ENCODE assay signal across 8 cellular contexts in the genomic region with DNA sequence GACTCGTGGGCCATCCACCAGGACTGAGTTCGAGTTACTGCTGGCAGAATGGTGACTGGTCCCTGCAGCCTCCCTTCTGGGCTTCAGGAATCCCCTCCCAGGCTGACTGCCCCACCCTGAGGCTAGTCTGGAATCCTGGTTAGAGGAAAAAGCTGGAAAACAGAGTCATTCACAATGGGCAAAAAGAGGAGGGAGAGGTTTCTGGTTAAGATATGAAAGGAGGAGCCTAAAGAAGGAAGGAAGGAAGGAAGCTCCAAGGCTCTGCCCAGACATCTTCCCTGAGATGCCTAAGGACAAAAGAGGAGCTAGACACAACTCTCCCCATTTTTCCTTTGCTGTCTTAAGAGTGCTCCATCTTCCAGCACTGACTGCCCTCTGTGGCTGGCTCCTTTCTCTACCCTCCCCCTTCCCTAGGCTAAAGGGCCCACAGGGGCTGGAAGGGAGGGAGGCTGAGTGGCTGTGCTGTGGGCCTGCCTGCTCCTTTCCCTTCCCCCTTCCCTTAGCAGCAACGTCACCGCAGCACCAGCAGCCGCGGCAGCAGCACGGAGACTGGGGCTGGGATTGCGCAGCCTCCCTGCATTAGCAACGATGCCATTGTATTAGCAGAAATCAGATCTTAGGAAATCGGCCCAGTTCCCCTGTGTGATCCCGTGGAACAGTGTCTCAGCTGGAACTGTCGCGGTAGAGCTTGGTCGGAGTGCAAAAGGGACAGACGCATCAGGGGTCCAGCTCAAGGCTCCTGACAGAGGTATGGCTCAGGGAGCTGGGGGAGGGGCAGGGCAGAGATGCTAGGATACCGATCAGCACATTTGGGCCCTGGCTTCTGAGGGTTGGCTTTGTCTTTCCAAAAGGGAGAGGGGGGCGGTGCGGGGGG. TPM values are rescaled to one million over a fixed set of nuclear protein-coding genes. Genes with fewer than 3 reads are reported as not detected.
A peak's percentile ranks its signal among the peaks of the same experiment; 100 is the strongest.
DNase-seq lines count a peak whose midpoint lies in the region; ATAC-seq and TF ChIP-seq lines count a peak whose summit lies in the region.

No MANE protein-coding gene starts in this region.

- TF ChIP-seq CTCF in GM20000 (IDR thresholded peaks at IDR 0.05; ENCODE audit: extremely low read depth, missing control alignments) = no peak

- no peaks in the 10 kb centered on the region for H3K9me3 Mint-ChIP-seq in activated naive CD4-positive, alpha-beta T cell treated with anti-CD3 and anti-CD28 coated beads, Interleukin-2, amount 50 U/mL, for 72 hours
- no peaks in the 10 kb centered on the region for H3K9me3 Mint-ChIP-seq in activated naive CD4-positive, alpha-beta T cell treated with anti-CD3 and anti-CD28 coated beads for 36 hours

- no peaks in the 10 kb centered on the region for H3K27me3 Mint-ChIP-seq in activated naive CD4-positive, alpha-beta T cell treated with anti-CD3 and anti-CD28 coated beads for 36 hours (ENCODE audit: low read depth)

- intact Hi-C loops in activated naive CD4-positive, alpha-beta T cell treated with anti-CD3 and anti-CD28 coated beads for 36 hours (cut with micrococcal nuclease) = no loop called here

- H3K36me3 Mint-ChIP-seq in activated naive CD4-positive, alpha-beta T cell treated with anti-CD3 and anti-CD28 coated beads, Interleukin-2, amount 50 U/mL, for 72 hours = no peaks in the 10 kb centered on the region
- H3K36me3 Mint-ChIP-seq in activated naive CD4-positive, alpha-beta T cell treated with anti-CD3 and anti-CD28 coated beads for 36 hours (ENCODE audit: low read depth) = no peaks in the 10 kb centered on the region

- H3K4me1 Mint-ChIP-seq in activated naive CD4-positive, alpha-beta T cell treated with anti-CD3 and anti-CD28 coated beads for 36 hours (ENCODE audit: low read depth) = no peaks in the 10 kb centered on the region

- no peak for DNase-seq in activated naive CD4-positive, alpha-beta T cell treated with anti-CD3 and anti-CD28 coated beads, Interleukin-2, amount 50 U/mL, for 72 hours (ENCODE audit: low spot score in 2 of 2)
- DNase-seq in activated naive CD4-positive, alpha-beta T cell treated with anti-CD3 and anti-CD28 coated beads for 36 hours = no peak
- DNase-seq in fibroblast of peridontal ligament (ENCODE audit: extremely low read depth) (peak; percentile 86), myocyte (ENCODE audit: low read depth) (peak; percentile 70), T-helper 9 cell (no peak), GM20000 (ENCODE audit: low spot score) (no peak), NCI-H1694 (lab: John Stamatoyannopoulos, UW) (no peak)

- CTCF ChIA-PET in activated naive CD4-positive, alpha-beta T cell treated with anti-CD3 and anti-CD28 coated beads for 36 hours (lab: Charles Lee) = interaction anchor here (1.6 kb wide), 1 partner anchor 14 kb away, joined by 7 read pairs; no protein-coding TSS in a partner anchor

- no peak for ATAC-seq in activated naive CD4-positive, alpha-beta T cell treated with anti-CD3 and anti-CD28 coated beads, Interleukin-2, amount 50 U/mL, for 72 hours
- ATAC-seq in HG02571 (IDR thresholded peaks at IDR 0.05; ENCODE audit: unreplicated experiment) = no peak

- H3K27ac Mint-ChIP-seq in activated naive CD4-positive, alpha-beta T cell treated with anti-CD3 and anti-CD28 coated beads, Interleukin-2, amount 50 U/mL, for 72 hours = peak overlapping the region; percentile 36 to 84
- no peak overlapping the region for H3K27ac Mint-ChIP-seq in activated naive CD4-positive, alpha-beta T cell treated with anti-CD3 and anti-CD28 coated beads for 36 hours

- H3K4me3 Mint-ChIP-seq in activated naive CD4-positive, alpha-beta T cell treated with anti-CD3 and anti-CD28 coated beads for 36 hours = no peak overlapping the region

RNA-seq across cellular contexts. Expression of gene RUSC2, which starts 48.7 kb away (rescaled TPM):
- 1 to 10 TPM; 5.1 to 10.0 TPM for total RNA-seq in activated naive CD4-positive, alpha-beta T cell treated with anti-CD3 and anti-CD28 coated beads, Interleukin-2, amount 50 U/mL, for 72 hours
- 1 to 10 TPM; 4.0 to 5.1 TPM for total RNA-seq in activated naive CD4-positive, alpha-beta T cell treated with anti-CD3 and anti-CD28 coated beads for 36 hours
- 39.8 and 57.0 TPM in 2 replicates for total RNA-seq in myocyte
- 57.0 TPM for polyA plus RNA-seq in myocyte (2012)

Comparison
In these comparisons a context has a peak if more than half of its experiments do, and no peak if none do; other contexts are left out.
1. DNase-seq: peak in fibroblast of peridontal ligament (single experiment) and myocyte (single experiment); none in activated naive CD4-positive, alpha-beta T cell treated with anti-CD3 and anti-CD28 coated beads, Interleukin-2, amount 50 U/mL, for 72 hours (0 of 2), activated naive CD4-positive, alpha-beta T cell treated with anti-CD3 and anti-CD28 coated beads for 36 hours (single experiment), T-helper 9 cell (single experiment), GM20000 (single experiment) and NCI-H1694 (single experiment).